Comparison of ENCODE assay signal across 8 cellular contexts in the genomic region with DNA sequence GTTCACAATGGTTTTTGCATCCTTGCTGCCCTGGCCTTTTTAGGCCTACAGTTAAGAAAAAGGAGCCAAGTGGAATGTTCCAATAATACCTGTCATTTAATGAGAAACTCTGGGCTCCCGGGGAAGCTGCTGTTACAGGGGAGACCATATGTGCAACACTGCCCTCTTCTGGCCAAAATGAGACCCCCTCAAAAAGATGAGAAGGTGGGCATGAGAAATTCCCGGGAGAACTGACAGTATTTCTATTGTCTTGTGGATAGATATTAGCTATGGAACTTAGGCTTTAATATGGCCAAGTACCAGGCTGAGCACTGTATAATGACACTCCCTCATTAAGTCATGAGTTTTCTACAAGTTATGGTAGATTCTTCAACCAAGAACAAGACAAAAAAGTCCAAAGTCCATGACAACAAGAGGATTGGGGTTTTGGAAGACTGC.
DNase-seq lines count a peak whose midpoint lies in the region; ATAC-seq and TF ChIP-seq lines count a peak whose summit lies in the region.

No MANE protein-coding gene starts in this region.

- H3K4me3 ChIP-seq in coronary artery (no peak overlapping the region), mesenchymal stem cell (ENCODE audit: insufficient read depth in 1 of 2, low read depth in 1 of 2, low read length in 2 of 2) (no peak overlapping the region), stomach (no peak overlapping the region)

- no peak overlapping the region for H3K4me2 ChIP-seq in mesenchymal stem cell (ENCODE audit: low read length, poor library complexity, severe bottlenecking)

- H2BK120ac ChIP-seq in mesenchymal stem cell (ENCODE audit: low read depth, low read length) = no peak overlapping the region

- no peaks in the 10 kb centered on the region for H3K79me1 ChIP-seq in mesenchymal stem cell (replicated peaks; ENCODE audit: low read length, poor library complexity, severe bottlenecking)

- H2BK15ac ChIP-seq in mesenchymal stem cell (ENCODE audit: low read depth, poor library complexity, severe bottlenecking) = peak overlapping the region; percentile 26

- H2BK5ac ChIP-seq in mesenchymal stem cell (ENCODE audit: low read depth, low read length, poor library complexity, severe bottlenecking) = no peak overlapping the region

- peaks cover 8 to 19% of the 10 kb centered on the region in 2 experiments for H3K27me3 ChIP-seq in mesenchymal stem cell (ENCODE audit: control insufficient read depth in 1 of 2, insufficient read depth in 1 of 2, low read length in 2 of 2)
- peaks cover 0 to 6% (median 0%) of the 10 kb centered on the region in 3 donors for H3K27me3 ChIP-seq in stomach

- TF ChIP-seq EP300 in stomach (IDR thresholded peaks at IDR 0.05) = no peak

- TF ChIP-seq POLR2A in stomach (IDR thresholded peaks at IDR 0.05) = no peak

- H3K23ac ChIP-seq in mesenchymal stem cell (ENCODE audit: low read length in 2 of 2) = no peak overlapping the region

- H3K14ac ChIP-seq in mesenchymal stem cell (ENCODE audit: low read length in 2 of 2) = no peak overlapping the region

- intact Hi-C loops in stomach (cut with DNase I; ENCODE audit: low total_unique reads) = no loop called here

- H3K27ac ChIP-seq in coronary artery = peak overlapping the region in 1 of 2 donors; percentile 28
- H3K27ac ChIP-seq in mesenchymal stem cell (ENCODE audit: low read length, poor library complexity, severe bottlenecking) = no peak overlapping the region
- H3K27ac ChIP-seq in stomach = no peak overlapping the region

- TF ChIP-seq CTCF in coronary artery (IDR thresholded peaks at IDR 0.05) = peak; percentile 60
- TF ChIP-seq CTCF in stomach (IDR thresholded peaks at IDR 0.05) = peak in 5 of 7 experiments; percentile 55 to 78 (median 68)

- no peak overlapping the region for H4K91ac ChIP-seq in mesenchymal stem cell (ENCODE audit: low read length)

- ATAC-seq in GM19395 (IDR thresholded peaks at IDR 0.05; ENCODE audit: unreplicated experiment) = no peak

- H2AK5ac ChIP-seq in mesenchymal stem cell (ENCODE audit: low read length, severe bottlenecking) = no peak overlapping the region

- no peaks in the 10 kb centered on the region for H3K36me3 ChIP-seq in mesenchymal stem cell (ENCODE audit: control insufficient read depth in 1 of 2, insufficient read depth in 2 of 2, low read depth in 1 of 2, low read length in 2 of 2)
- H3K36me3 ChIP-seq in stomach = no peaks in the 10 kb centered on the region

- H3K18ac ChIP-seq in mesenchymal stem cell (ENCODE audit: low read depth in 1 of 2, low read length in 2 of 2) = peak overlapping the region in 1 of 2 experiments; percentile 64

- peak; percentile 30 to 54 for DNase-seq in activated CD4-positive, alpha-beta T cell treated with anti-CD3 and anti-CD28 coated beads for 24 hours (ENCODE audit: low read depth in 2 of 2)
- DNase-seq in activated CD4-positive, alpha-beta T cell treated with anti-CD3 and anti-CD28 coated beads for 1 hour = no peak
- peak; percentile 44 for DNase-seq in NCI-H1092 (lab: John Stamatoyannopoulos, UW)
- peak; percentile 22 for DNase-seq in UCSD-AML1 (lab: John Stamatoyannopoulos, UW; ENCODE audit: unreplicated experiment)
- DNase-seq in coronary artery (ENCODE audit: low spot score) = no peak
- DNase-seq in mesenchymal stem cell = peak; percentile 65
- DNase-seq in stomach = peak; percentile 57

- no peak overlapping the region for H4K8ac ChIP-seq in mesenchymal stem cell (ENCODE audit: low read length)

- no peak overlapping the region for H2AFZ ChIP-seq in mesenchymal stem cell (ENCODE audit: low read depth, low read length)

- 21% methylated on average over 2 of the region's 2 CpGs for WGBS in mesenchymal stem cell
- WGBS in stomach, 5 donors = 5 to 13% (median 7%) methylated on average over 2 of the region's 2 CpGs

- H3K9ac ChIP-seq in mesenchymal stem cell (ENCODE audit: low read length) = no peak overlapping the region

- no peaks in the 10 kb centered on the region for H3K9me3 ChIP-seq in mesenchymal stem cell (ENCODE audit: control insufficient read depth, low read length)
- no peaks in the 10 kb centered on the region for H3K9me3 ChIP-seq in stomach

- no peak overlapping the region for H3K4ac ChIP-seq in mesenchymal stem cell (ENCODE audit: low read depth in 1 of 2, low read length in 2 of 2)

- no peak overlapping the region for H2BK12ac ChIP-seq in mesenchymal stem cell (ENCODE audit: low read length in 2 of 2)

- H3K4me1 ChIP-seq in mesenchymal stem cell (ENCODE audit: control insufficient read depth, insufficient read depth, low read depth, low read length) = no peaks in the 10 kb centered on the region
- peaks cover 0 to 3% (median 0%) of the 10 kb centered on the region in 4 donors for H3K4me1 ChIP-seq in stomach

Comparison
In these comparisons a context has a peak if more than half of its experiments do, and no peak if none do; other contexts are left out.
1. DNase-seq: peak in activated CD4-positive, alpha-beta T cell treated with anti-CD3 and anti-CD28 coated beads for 24 hours (2 of 2), NCI-H1092 (single experiment), UCSD-AML1 (single experiment), mesenchymal stem cell (single experiment) and stomach (single experiment); none in activated CD4-positive, alpha-beta T cell treated with anti-CD3 and anti-CD28 coated beads for 1 hour (single experiment) and coronary artery (single experiment).